Comparison of ENCODE assay signal across 21 cellular contexts in genomic region chr1:242877743-242878142, GRCh38.
"Had no signal": no experiment of that assay in that cellular context is flagged by ENCODE, and none has a peak within 500 bp of the region (broad histone marks: within the 10 kb centered on the region; RNA-seq: fewer than 3 reads in every experiment).

No MANE protein-coding gene starts in this region.

- H3K9me3 ChIP-seq: MG63, SJCRH30 had no signal

- DNase-seq: Karpas-422, KG1, MG63, NCI-H1092, NCI-H1105 treated with DMSO at 0.1 percent for 48 hours, NCI-H1436, NCI-H187, NCI-H2029, NCI-H2081 treated with DMSO at 0.1 percent for 48 hours, NCI-H2171 treated with DMSO at 0.1 percent for 48 hours, NCI-H345, NCI-H446 treated with DMSO at 0.1 percent for 48 hours, NCI-H510A treated with DMSO at 0.1 percent for 48 hours, NCI-H526 treated with DMSO at 0.1 percent for 48 hours, NCI-H774, RPMI8226, SHP77 treated with DMSO at 0.1 percent for 48 hours, SJCRH30 had no signal

- FAIRE-seq: HTR-8/SVneo, RCC 7860 had no signal

- H3K27ac ChIP-seq: HL-60, SJCRH30 had no signal

- H3K4me1 ChIP-seq: SJCRH30 had no signal

- H3K4me3 ChIP-seq: MG63, SJCRH30 had no signal

- H3K27me3 ChIP-seq: SJCRH30 had no signal

- H3K36me3 ChIP-seq: MG63, SJCRH30 had no signal
